ENCODE assay signal across 1 cellular context in genomic region chr11:64230209-64230984, GRCh38.
A peak's percentile ranks its signal among the peaks of the same experiment; 100 is the strongest.
TF ChIP-seq lines count a peak whose summit lies in the region.

DNAJC4 (plus strand) TSS chr11:64230548; CDS start chr11:64230855, 307 bp downstream.

TF ChIP-seq in HEK293, 187 proteins besides CTCF, POLR2A, EP300 and RAD21 (continued from another document and continues in another):
- TF ChIP-seq ZNF518A (tag by site-specific recombination; conservative IDR thresholded peaks at IDR 0.05; ENCODE audit: low read depth), result no peak
- peak; percentile 85 for TF ChIP-seq KLF9 (tag by site-specific recombination; IDR thresholded peaks at IDR 0.05; ENCODE audit: low read depth)
- TF ChIP-seq BCL6B (tag by site-specific recombination; IDR thresholded peaks at IDR 0.05), result no peak
- peak; percentile 37; the same call in 1 of the 2 replicates for TF ChIP-seq KLF17 (tag by site-specific recombination; IDR thresholded peaks at IDR 0.05)
- no peak for TF ChIP-seq ZNF404 (tag by site-specific recombination; IDR thresholded peaks at IDR 0.05)
- no peak for TF ChIP-seq HOXD13 (CRISPR knock-in tag; IDR thresholded peaks at IDR 0.05; ENCODE audit: borderline replicate concordance)
- TF ChIP-seq ZNF175 (tag by site-specific recombination; IDR thresholded peaks at IDR 0.05), result no peak
- TF ChIP-seq KLF10 (tag by site-specific recombination; IDR thresholded peaks at IDR 0.05), result no peak; the same call in 1 of the 2 replicates
- TF ChIP-seq SCRT1 (tag by site-specific recombination; IDR thresholded peaks at IDR 0.05; ENCODE audit: borderline replicate concordance), result no peak; the same call in 1 of the 2 replicates
- TF ChIP-seq KLF1 (tag by site-specific recombination; IDR thresholded peaks at IDR 0.05), result 0 out of 2 replicates have a peak, but pooled peaks have one; percentile 7
- no peak for TF ChIP-seq ZNF26 (tag by site-specific recombination; IDR thresholded peaks at IDR 0.05)
- no peak for TF ChIP-seq ZNF549 (tag by site-specific recombination; IDR thresholded peaks at IDR 0.05)
- no peak for TF ChIP-seq OVOL3 (tag by site-specific recombination; IDR thresholded peaks at IDR 0.05)
- TF ChIP-seq ZNF664 (tag by site-specific recombination; IDR thresholded peaks at IDR 0.05), result no peak
- peak; percentile 39; the same call in 1 of the 2 replicates for TF ChIP-seq ZNF266 (tag by site-specific recombination; IDR thresholded peaks at IDR 0.05; ENCODE audit: low read depth)
- TF ChIP-seq AEBP2 (tag by site-specific recombination; IDR thresholded peaks at IDR 0.05; ENCODE audit: borderline replicate concordance), result no peak
- no peak for TF ChIP-seq TRIM28 (IDR thresholded peaks at IDR 0.05; ENCODE audit: borderline replicate concordance, low read length)
- TF ChIP-seq ZNF169 (tag by site-specific recombination; IDR thresholded peaks at IDR 0.05), result no peak
- 0 out of 2 replicates have a peak, but pooled peaks have one; percentile 20 for TF ChIP-seq SP7 (tag by site-specific recombination; IDR thresholded peaks at IDR 0.05)
- TF ChIP-seq PRDM1 (tag by site-specific recombination; IDR thresholded peaks at IDR 0.05), result no peak
- no peak for TF ChIP-seq ZNF658 (tag by site-specific recombination; IDR thresholded peaks at IDR 0.05)
- no peak for TF ChIP-seq ZNF211 (tag by site-specific recombination; IDR thresholded peaks at IDR 0.05; ENCODE audit: low read depth)
- no peak for TF ChIP-seq ZNF670 (tag by site-specific recombination; IDR thresholded peaks at IDR 0.05; ENCODE audit: low read depth)
- no peak for TF ChIP-seq RBAK (tag by site-specific recombination; IDR thresholded peaks at IDR 0.05)
- no peak for TF ChIP-seq ZNF248 (tag by site-specific recombination; IDR thresholded peaks at IDR 0.05)
- TF ChIP-seq ZNF433 (tag by site-specific recombination; IDR thresholded peaks at IDR 0.05; ENCODE audit: low read depth), result no peak
- TF ChIP-seq ZNF311 (tag by site-specific recombination; IDR thresholded peaks at IDR 0.05; ENCODE audit: borderline replicate concordance), result no peak
- no peak for TF ChIP-seq ZNF530 (tag by site-specific recombination; IDR thresholded peaks at IDR 0.05; ENCODE audit: low read depth)
- peak; percentile 67 for TF ChIP-seq ZNF629 (tag by site-specific recombination; IDR thresholded peaks at IDR 0.05)
- peak; percentile 27; the same call in 1 of the 2 replicates for TF ChIP-seq ZNF341 (tag by site-specific recombination; IDR thresholded peaks at IDR 0.05; ENCODE audit: low read depth)
- peak; percentile 74 for TF ChIP-seq PATZ1 (tag by site-specific recombination; IDR thresholded peaks at IDR 0.05)
- TF ChIP-seq ZNF280C (tag by site-specific recombination; IDR thresholded peaks at IDR 0.05), result no peak
- TF ChIP-seq MZF1 (tag by site-specific recombination; IDR thresholded peaks at IDR 0.05; ENCODE audit: borderline replicate concordance), result no peak
- TF ChIP-seq ZNF24 (tag by site-specific recombination; IDR thresholded peaks at IDR 0.05), result no peak
- TF ChIP-seq ZNF324 (tag by site-specific recombination; IDR thresholded peaks at IDR 0.05), result no peak; the same call in 1 of the 2 replicates
- TF ChIP-seq ZNF600 (tag by site-specific recombination; IDR thresholded peaks at IDR 0.05), result peak; percentile 72; the same call in 1 of the 2 replicates
- no peak for TF ChIP-seq ZNF747 (tag by site-specific recombination; IDR thresholded peaks at IDR 0.05)
- TF ChIP-seq GFI1B (tag by site-specific recombination; IDR thresholded peaks at IDR 0.05), result no peak
- TF ChIP-seq ZNF621 (tag by site-specific recombination; IDR thresholded peaks at IDR 0.05), result no peak
- 0 out of 2 replicates have a peak, but pooled peaks have one; percentile 7 for TF ChIP-seq ZBTB11 (tag by site-specific recombination; conservative IDR thresholded peaks at IDR 0.05; ENCODE audit: low read depth)
- TF ChIP-seq ZNF513 (tag by site-specific recombination; IDR thresholded peaks at IDR 0.05), result no peak
- no peak for TF ChIP-seq ZNF155 (tag by site-specific recombination; IDR thresholded peaks at IDR 0.05)
